In genomic region chr2:161078211-161078539, GRCh38 we compare ENCODE assay signal across 11 cellular contexts.
DNase-seq lines count a peak whose midpoint lies in the region; ATAC-seq and TF ChIP-seq lines count a peak whose summit lies in the region.
"Had no signal": no experiment of that assay in that cellular context is flagged by ENCODE, and none has a peak within 500 bp of the region (broad histone marks: within the 10 kb centered on the region; RNA-seq: fewer than 3 reads in every experiment).

No MANE protein-coding gene starts in this region.

- H3K36me3 Mint-ChIP-seq in activated CD4-positive, alpha-beta T cell treated with anti-CD3 and anti-CD28 coated beads for 36 hours (ENCODE audit: low read depth): no peaks in the 10 kb centered on the region
- no peaks in the 10 kb centered on the region for H3K36me3 Mint-ChIP-seq in MCF 10A (ENCODE audit: insufficient read depth, unreplicated experiment)

- peaks cover 21 to 24% of the 10 kb centered on the region in 2 experiments for H3K4me1 ChIP-seq in neutrophil (ENCODE audit: control insufficient read depth in 1 of 2, insufficient read depth in 1 of 2, low read depth in 1 of 2, low read length in 1 of 2)
- H3K4me1 ChIP-seq: A549 had no signal

- H3K4me3 Mint-ChIP-seq in activated CD4-positive, alpha-beta T cell treated with anti-CD3 and anti-CD28 coated beads for 36 hours: no peak overlapping the region
- H3K4me3 Mint-ChIP-seq in MCF 10A (ENCODE audit: unreplicated experiment): no peak overlapping the region

- DNase-seq in activated CD4-positive, alpha-beta T cell treated with anti-CD3 and anti-CD28 coated beads for 36 hours: no peak
- DNase-seq in activated CD4-positive, alpha-beta T cell treated with anti-CD3 and anti-CD28 coated beads, Interleukin-2, amount 50 U/mL, for 48 hours: no peak
- peak; percentile 73 for DNase-seq in MCF 10A (ENCODE audit: unreplicated experiment)
- DNase-seq in midbrain (lab: John Stamatoyannopoulos, UW): no peak
- DNase-seq in stimulated activated CD4-positive, alpha-beta T cell treated with anti-CD3 and anti-CD28 coated beads, Interleukin-4, amount 100 ng/mL, for 24 hours: no peak
- DNase-seq in activated CD8-positive, alpha-beta memory T cell treated with anti-CD3 and anti-CD28 coated beads, Interleukin-2, amount 50 U/mL, for 4 hours: no peak
- DNase-seq: NCI-H2081 treated with DMSO at 0.1 percent for 48 hours, WERI-Rb-1 had no signal

- H3K9me3 ChIP-seq in neutrophil: no peaks in the 10 kb centered on the region
- H3K9me3 ChIP-seq: A549 had no signal

- H3K36me3 ChIP-seq in neutrophil: no peaks in the 10 kb centered on the region
- H3K36me3 ChIP-seq: WERI-Rb-1 had no signal

- no peak for TF ChIP-seq CTCF in MCF 10A (IDR thresholded peaks at IDR 0.05; ENCODE audit: unreplicated experiment)
- TF ChIP-seq CTCF in neutrophil (IDR thresholded peaks at IDR 0.05): no peak

- peak overlapping the region; percentile 84 for H3K27ac ChIP-seq in neutrophil
- H3K27ac ChIP-seq: A549, WERI-Rb-1 had no signal

- H3K27me3 Mint-ChIP-seq in activated CD4-positive, alpha-beta T cell treated with anti-CD3 and anti-CD28 coated beads for 36 hours: no peaks in the 10 kb centered on the region
- H3K27me3 Mint-ChIP-seq in MCF 10A (ENCODE audit: insufficient read depth, unreplicated experiment): no peaks in the 10 kb centered on the region

- CTCF ChIA-PET in activated CD4-positive, alpha-beta T cell treated with anti-CD3 and anti-CD28 coated beads for 36 hours (lab: Charles Lee): interaction anchor here (2.6 to 6.5 kb wide), 2 partner anchors 12 to 14 kb away, joined by 11 to 75 read pairs; no protein-coding TSS in a partner anchor
- CTCF ChIA-PET in MCF 10A (lab: Yijun Ruan, JAX): interaction anchor here (0.7 to 6.5 kb wide), 3 partner anchors 15 to 25 kb away, joined by 3 to 63 read pairs (median 3); no protein-coding TSS in a partner anchor

- POLR2A ChIA-PET in activated CD4-positive, alpha-beta T cell treated with anti-CD3 and anti-CD28 coated beads for 36 hours (lab: Charles Lee): interaction anchor here (0.9 to 1.3 kb wide), 2 partner anchors 12 to 26 kb away, joined by 3 read pairs; no protein-coding TSS in a partner anchor
- POLR2A ChIA-PET in MCF 10A (lab: Yijun Ruan, JAX): interaction anchor here (0.7 to 2.8 kb wide), 5 partner anchors 11 to 91 kb away, joined by 3 to 11 read pairs (median 4); partner anchors contain the start of gene TANK

- peak overlapping the region; percentile 88 for H3K27ac Mint-ChIP-seq in activated CD4-positive, alpha-beta T cell treated with anti-CD3 and anti-CD28 coated beads for 36 hours
- H3K27ac Mint-ChIP-seq in MCF 10A (ENCODE audit: low read depth, unreplicated experiment): peak overlapping the region; percentile 96

- H3K4me1 Mint-ChIP-seq in activated CD4-positive, alpha-beta T cell treated with anti-CD3 and anti-CD28 coated beads for 36 hours: peaks cover 44% of the 10 kb centered on the region
- peaks cover 28% of the 10 kb centered on the region for H3K4me1 Mint-ChIP-seq in MCF 10A (ENCODE audit: insufficient read depth, unreplicated experiment)

- H3K4me3 ChIP-seq in neutrophil (ENCODE audit: low read depth in 1 of 2, low read length in 1 of 2): peak overlapping the region in 1 of 2 experiments; percentile 31
- H3K4me3 ChIP-seq: A549 had no signal

- H3K9me3 Mint-ChIP-seq in activated CD4-positive, alpha-beta T cell treated with anti-CD3 and anti-CD28 coated beads for 36 hours (ENCODE audit: low read depth): no peaks in the 10 kb centered on the region
- H3K9me3 Mint-ChIP-seq in MCF 10A (ENCODE audit: unreplicated experiment): no peaks in the 10 kb centered on the region

- ATAC-seq in activated CD4-positive, alpha-beta T cell treated with anti-CD3 and anti-CD28 coated beads for 36 hours: no peak
- ATAC-seq in HG03066 (IDR thresholded peaks at IDR 0.05; ENCODE audit: low read depth, unreplicated experiment): peak; percentile 2
- ATAC-seq: A549 had no signal

- intact Hi-C loops in activated CD4-positive, alpha-beta T cell treated with anti-CD3 and anti-CD28 coated beads for 36 hours (cut with DNase I, micrococcal nuclease): loop anchor here (5.0 to 10.0 kb wide), 10 partner anchors 44 to 1363 kb away; partner anchors contain the start of genes LY75 (in 1 of the 2) and MARCHF7 (in 1 of the 2)
- intact Hi-C loops in MCF 10A (cut with micrococcal nuclease): no loop called here

- BruUV-seq in MCF 10A (replicated peaks; lab: Mats Ljungman, UMichigan): TSS peak; percentile 88

- H3K27me3 ChIP-seq in neutrophil: no peaks in the 10 kb centered on the region
